ENCODE assay signal across 8 cellular contexts in the genomic region with DNA sequence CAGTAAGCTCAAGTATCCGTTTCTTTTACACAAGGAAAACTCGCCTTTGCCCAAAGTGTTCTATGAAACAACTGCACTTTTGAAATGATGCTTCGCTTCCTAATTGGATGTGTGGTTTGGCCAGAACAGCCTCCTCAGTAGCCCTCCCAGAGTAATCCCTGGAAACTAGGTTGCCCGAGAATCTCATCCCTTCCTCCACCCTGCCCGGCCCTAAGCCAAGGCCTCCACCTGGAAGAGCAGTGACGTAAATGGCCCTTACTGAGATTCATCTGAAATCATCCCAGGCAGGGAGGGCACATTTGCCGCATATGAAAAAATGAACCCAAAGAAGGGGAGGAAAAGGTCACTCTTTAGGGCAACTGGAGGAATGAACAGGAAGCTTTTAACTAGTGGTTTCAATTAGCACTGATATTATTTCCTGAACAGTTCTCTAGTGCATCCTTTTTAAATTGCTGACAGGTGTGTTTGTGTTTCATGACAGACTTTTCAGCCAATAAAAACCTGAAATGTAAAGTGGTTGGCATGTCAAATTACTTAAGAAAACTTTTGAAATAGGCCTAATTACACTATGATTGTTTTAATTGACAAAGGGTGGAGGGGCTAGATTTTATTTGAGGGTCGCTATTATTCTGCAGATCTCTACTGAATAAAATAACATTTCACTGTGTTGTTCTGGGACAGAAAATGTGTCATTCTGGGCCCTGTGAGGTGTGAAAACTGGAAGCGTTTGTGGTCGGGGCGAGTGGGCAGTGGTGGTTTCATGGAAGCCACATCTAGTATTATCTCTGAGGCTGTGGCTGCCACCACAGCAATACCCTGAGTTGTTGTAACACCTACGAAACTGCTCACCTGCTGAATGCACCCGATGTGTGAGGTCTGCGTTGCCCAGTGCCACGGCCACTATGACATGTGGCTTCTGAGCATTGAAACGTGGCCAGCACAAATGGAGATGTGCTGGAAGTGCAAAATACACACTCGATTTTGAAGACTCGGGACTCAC.
DNase-seq lines count a peak whose midpoint lies in the region; ATAC-seq and TF ChIP-seq lines count a peak whose summit lies in the region.

No MANE protein-coding gene starts in this region.

- H3K4ac ChIP-seq in trophoblast cell (ENCODE audit: low read depth, low read length), result no peak overlapping the region

- no peaks in the 10 kb centered on the region for H3K79me1 ChIP-seq in trophoblast cell (ENCODE audit: low read length)

- H3K4me3 ChIP-seq in trophoblast cell (ENCODE audit: low read depth, low read length) (no peak overlapping the region), tibial nerve (no peak overlapping the region)

- H3K4me1 ChIP-seq in trophoblast cell (ENCODE audit: control insufficient read depth in 1 of 2, insufficient read depth in 2 of 2, low read length in 2 of 2), result no peaks in the 10 kb centered on the region
- H3K4me1 ChIP-seq in tibial nerve, result no peaks in the 10 kb centered on the region

- H3K79me2 ChIP-seq in trophoblast cell (ENCODE audit: control insufficient read depth, insufficient read depth, low read length, poor library complexity), result no peaks in the 10 kb centered on the region

- no peak overlapping the region for H3K27ac ChIP-seq in trophoblast cell (ENCODE audit: low read depth, low read length)
- no peak overlapping the region for H3K27ac ChIP-seq in tibial nerve

- no peak overlapping the region for H2AFZ ChIP-seq in trophoblast cell (ENCODE audit: insufficient read depth, low read length, poor library complexity)

- no peak overlapping the region for H2BK120ac ChIP-seq in trophoblast cell (ENCODE audit: insufficient read depth, low read length, poor library complexity)

- no peak for TF ChIP-seq EP300 in tibial nerve (IDR thresholded peaks at IDR 0.05)

- no CpG with 5 or more reads among the region's 18 CpGs for WGBS in trophoblast cell (ENCODE audit: extremely low coverage, insufficient coverage, insufficient read length)
- 85% methylated on average over 18 of the region's 18 CpGs for WGBS in tibial nerve, 2 donors

- no peak overlapping the region for H4K12ac ChIP-seq in trophoblast cell (ENCODE audit: low read depth, low read length)

- no peak overlapping the region for H3K9ac ChIP-seq in trophoblast cell (ENCODE audit: low read length)

- H2BK5ac ChIP-seq in trophoblast cell (ENCODE audit: low read depth, low read length, poor library complexity), result no peak overlapping the region

- no peaks in the 10 kb centered on the region for H3K27me3 ChIP-seq in trophoblast cell (ENCODE audit: insufficient read depth, low read length)
- no peaks in the 10 kb centered on the region for H3K27me3 ChIP-seq in tibial nerve

- H4K91ac ChIP-seq in trophoblast cell (ENCODE audit: low read depth, low read length), result no peak overlapping the region

- H4K8ac ChIP-seq in trophoblast cell (ENCODE audit: low read depth, low read length), result no peak overlapping the region

- peak; percentile 3 to 18 for DNase-seq in activated CD4-positive, alpha-beta T cell treated with anti-CD3 and anti-CD28 coated beads, Interleukin-2, amount 50 U/mL, for 4 hours
- DNase-seq in trophoblast cell (no peak), tibial nerve (ENCODE audit: low spot score in 2 of 2) (no peak), HUDEP-2 (lab: John Stamatoyannopoulos, UW; ENCODE audit: unreplicated experiment in 76 of 76) (no peak), occipital lobe (lab: John Stamatoyannopoulos, UW) (no peak), NCI-H526 treated with DMSO at 0.1 percent for 48 hours (lab: John Stamatoyannopoulos, UW) (no peak)

- no peak overlapping the region for H2AK5ac ChIP-seq in trophoblast cell (ENCODE audit: low read length)

- peak; percentile 91 for ATAC-seq in GM18511 (IDR thresholded peaks at IDR 0.05; ENCODE audit: unreplicated experiment)
- peak; percentile 88 for ATAC-seq in HG02610 (IDR thresholded peaks at IDR 0.05; ENCODE audit: unreplicated experiment)

- H3K14ac ChIP-seq in trophoblast cell (ENCODE audit: low read length), result no peak overlapping the region

- no peak overlapping the region for H2BK12ac ChIP-seq in trophoblast cell (ENCODE audit: low read length)

- H3K18ac ChIP-seq in trophoblast cell (ENCODE audit: low read length), result no peak overlapping the region

- H3K36me3 ChIP-seq in trophoblast cell (ENCODE audit: control insufficient read depth in 1 of 2, insufficient read depth in 2 of 2, low read length in 2 of 2), result no peaks in the 10 kb centered on the region
- H3K36me3 ChIP-seq in tibial nerve, result no peaks in the 10 kb centered on the region

- no peak for TF ChIP-seq CTCF in tibial nerve (IDR thresholded peaks at IDR 0.05)

- peak overlapping the region; percentile 91 for H3K23ac ChIP-seq in trophoblast cell (ENCODE audit: low read length)

- H3K9me3 ChIP-seq in trophoblast cell (ENCODE audit: insufficient read depth, low read depth, low read length) (peaks cover 2% of the 10 kb centered on the region), tibial nerve (no peaks in the 10 kb centered on the region)

- no peak for TF ChIP-seq POLR2A in tibial nerve (IDR thresholded peaks at IDR 0.05)

- no peak overlapping the region for H3K4me2 ChIP-seq in trophoblast cell (ENCODE audit: low read length)

Comparison
In these comparisons a context has a peak if more than half of its experiments do, and no peak if none do; other contexts are left out.
1. DNase-seq: peak in activated CD4-positive, alpha-beta T cell treated with anti-CD3 and anti-CD28 coated beads, Interleukin-2, amount 50 U/mL, for 4 hours (2 of 2); none in trophoblast cell (0 of 2), tibial nerve (0 of 2), HUDEP-2 (0 of 76), occipital lobe (single experiment) and NCI-H526 treated with DMSO at 0.1 percent for 48 hours (single experiment).